11 cellular contexts compared by ENCODE assay signal in genomic region chr6:41704656-41705328, GRCh38. TPM values are rescaled to one million over a fixed set of nuclear protein-coding genes. Genes with fewer than 3 reads are reported as not detected.
DNase-seq lines count a peak whose midpoint lies in the region; ATAC-seq, FAIRE-seq and TF ChIP-seq lines count a peak whose summit lies in the region.
"Had no signal": no experiment of that assay in that cellular context is flagged by ENCODE, and none has a peak within 500 bp of the region (broad histone marks: within the 10 kb centered on the region; RNA-seq: fewer than 3 reads in every experiment).

No MANE protein-coding gene starts in this region.

- no peaks in the 10 kb centered on the region for H3K9me3 Mint-ChIP-seq in natural killer cell treated with Interleukin-12 subunit alpha and Interleukin-12 subunit beta and Interleukin-15 and Interleukin-18, amount 100 ng/mL, for 72 hours

- no peaks in the 10 kb centered on the region for H3K36me3 Mint-ChIP-seq in natural killer cell treated with Interleukin-12 subunit alpha and Interleukin-12 subunit beta and Interleukin-15 and Interleukin-18, amount 100 ng/mL, for 72 hours

- DNase-seq in GM18507 (ENCODE audit: extremely low spot score, insufficient read length, low read depth) (no peak), ascending aorta (ENCODE audit: low spot score in 2 of 2) (no peak), G401 (ENCODE audit: low spot score) (no peak), cerebellar cortex (ENCODE audit: low spot score) (no peak), NCI-H524 treated with DMSO at 0.1 percent for 48 hours (lab: John Stamatoyannopoulos, UW) (no peak)
- no peak for DNase-seq in natural killer cell treated with Interleukin-12 subunit alpha and Interleukin-12 subunit beta and Interleukin-15 and Interleukin-18, amount 100 ng/mL, for 72 hours (ENCODE audit: low spot score)
- DNase-seq: KG1; small intestine; stimulated activated CD8-positive, alpha-beta memory T cell treated with anti-CD3 and anti-CD28 coated beads, Interleukin-4, amount 100 ng/mL, for 48 hours had no signal

- H3K27me3 ChIP-seq in BLaER1 (no peaks in the 10 kb centered on the region), ascending aorta (no peaks in the 10 kb centered on the region)

- H3K4me1 ChIP-seq in BLaER1 (peaks cover 93% of the 10 kb centered on the region), ascending aorta (peaks cover 7 to 26% of the 10 kb centered on the region in 2 donors)

- H3K4me3 Mint-ChIP-seq in natural killer cell treated with Interleukin-12 subunit alpha and Interleukin-12 subunit beta and Interleukin-15 and Interleukin-18, amount 100 ng/mL, for 72 hours = peak overlapping the region; percentile 82

- peak overlapping the region; percentile 94 for H3K9ac ChIP-seq in BLaER1

- peak overlapping the region; percentile 68 for H3K4me3 ChIP-seq in BLaER1
- H3K4me3 ChIP-seq in ascending aorta = no peak overlapping the region

- H4K20me1 ChIP-seq in BLaER1 = no peaks in the 10 kb centered on the region

- peak overlapping the region; percentile 95 for H3K27ac Mint-ChIP-seq in natural killer cell treated with Interleukin-12 subunit alpha and Interleukin-12 subunit beta and Interleukin-15 and Interleukin-18, amount 100 ng/mL, for 72 hours

- peak overlapping the region; percentile 100 for H3K4me2 ChIP-seq in BLaER1

- in situ Hi-C loops in G401 (cut with HindIII; ENCODE audit: low sequenced_read_pairs) = no loop called here

- no peak for TF ChIP-seq CTCF in ascending aorta (IDR thresholded peaks at IDR 0.05)

- ATAC-seq in natural killer cell treated with Interleukin-12 subunit alpha and Interleukin-12 subunit beta and Interleukin-15 and Interleukin-18, amount 100 ng/mL, for 72 hours = no peak
- no peak for ATAC-seq in GM18870 (IDR thresholded peaks at IDR 0.05; ENCODE audit: unreplicated experiment)

- peak; percentile 78 for FAIRE-seq in GM18507 (lab: Jason Lieb, UNC)
- FAIRE-seq: small intestine had no signal

- H3K27ac ChIP-seq in BLaER1 (peak overlapping the region; percentile 97), ascending aorta (peak overlapping the region; percentile 86 to 90)

- H3K4me1 Mint-ChIP-seq in natural killer cell treated with Interleukin-12 subunit alpha and Interleukin-12 subunit beta and Interleukin-15 and Interleukin-18, amount 100 ng/mL, for 72 hours (ENCODE audit: low read depth in 2 of 2) = peaks cover 59 to 60% of the 10 kb centered on the region in 2 donors

- intact Hi-C loops in ascending aorta (cut with DNase I) = loop anchor here (5.0 to 10.0 kb wide), 2 partner anchors 83 to 340 kb away; partner anchors contain the start of gene TOMM6

- H3K27me3 Mint-ChIP-seq in natural killer cell treated with Interleukin-12 subunit alpha and Interleukin-12 subunit beta and Interleukin-15 and Interleukin-18, amount 100 ng/mL, for 72 hours = no peaks in the 10 kb centered on the region

- H3K9me3 ChIP-seq in BLaER1 (no peaks in the 10 kb centered on the region), ascending aorta (no peaks in the 10 kb centered on the region)

- H3K36me3 ChIP-seq in BLaER1 (peaks cover 9% of the 10 kb centered on the region; the same call in 1 of the 2 replicates), ascending aorta (no peaks in the 10 kb centered on the region)

RNA-seq across cellular contexts. Expression of gene TFEB, which starts 30.6 kb away (rescaled TPM):
- total RNA-seq in ascending aorta = 18.6 TPM
- total RNA-seq in natural killer cell treated with Interleukin-12 subunit alpha and Interleukin-12 subunit beta and Interleukin-15 and Interleukin-18, amount 100 ng/mL, for 72 hours = 10 to 100 TPM; 36.0 to 40.1 TPM
- 6.7 and 9.8 TPM in 2 replicates for total RNA-seq in G401 (2014; rRNA removed; shearing (Covaris generic))

RNA-seq across cellular contexts. Expression of gene PGC, which starts 42.4 kb away (rescaled TPM):
- 0.53 TPM for total RNA-seq in ascending aorta
- total RNA-seq in natural killer cell treated with Interleukin-12 subunit alpha and Interleukin-12 subunit beta and Interleukin-15 and Interleukin-18, amount 100 ng/mL, for 72 hours = not detected
- total RNA-seq in G401 (2014; rRNA removed; shearing (Covaris generic)) = not detected in 2 replicates
